8 cellular contexts compared by ENCODE assay signal in genomic region chr11:128551641-128552335, GRCh38. TPM values are rescaled to one million over a fixed set of nuclear protein-coding genes. Genes with fewer than 3 reads are reported as not detected.
A peak's percentile ranks its signal among the peaks of the same experiment; 100 is the strongest.
DNase-seq lines count a peak whose midpoint lies in the region; ATAC-seq and TF ChIP-seq lines count a peak whose summit lies in the region.

No MANE protein-coding gene starts in this region.

- H3K27ac ChIP-seq in esophagus muscularis mucosa (replicated peaks in 1 of 4), result peak overlapping the region in 3 of 4 donors; percentile 6 to 80 (median 66)
- no peak overlapping the region for H3K27ac ChIP-seq in A673 (ENCODE audit: low read depth, low read length, poor library complexity, severe bottlenecking)
- H3K27ac ChIP-seq in heart right ventricle, result peak overlapping the region in 4 of 10 donors; percentile 41 to 92 (median 76)

- peak; percentile 62 for ATAC-seq in GM18505 (IDR thresholded peaks at IDR 0.05; ENCODE audit: unreplicated experiment)
- peak; percentile 63 for ATAC-seq in GM21381 (IDR thresholded peaks at IDR 0.05; ENCODE audit: unreplicated experiment)
- ATAC-seq in HG03469 (IDR thresholded peaks at IDR 0.05; ENCODE audit: unreplicated experiment), result peak; percentile 56
- no peak for ATAC-seq in heart right ventricle

- TF ChIP-seq POLR2A in GM18505 (IDR thresholded peaks at IDR 0.05; ENCODE audit: borderline replicate concordance, extremely low read depth, insufficient read depth, insufficient read length), result no peak
- TF ChIP-seq POLR2A in esophagus muscularis mucosa (IDR thresholded peaks at IDR 0.05; ENCODE audit: low read depth), result no peak

- H3K36me3 ChIP-seq in esophagus muscularis mucosa (no peaks in the 10 kb centered on the region), A673 (ENCODE audit: insufficient read depth, low read length, poor library complexity, severe bottlenecking) (no peaks in the 10 kb centered on the region), heart right ventricle (no peaks in the 10 kb centered on the region)

- TF ChIP-seq CTCF in esophagus muscularis mucosa (IDR thresholded peaks at IDR 0.05) (no peak), A673 (conservative IDR thresholded peaks at IDR 0.05; ENCODE audit: low read depth, low read length) (no peak), heart right ventricle (IDR thresholded peaks at IDR 0.05) (no peak)

- WGBS in esophagus muscularis mucosa, result 88% methylated on average over 9 of the region's 9 CpGs
- 88 to 89% methylated on average over 9 of the region's 9 CpGs for WGBS in heart right ventricle, 2 donors

- POLR2A ChIA-PET in A673 (lab: Charles Lee; ENCODE audit: low non-redundant PET), result no interaction called here

- BruUV-seq in A673 (replicated peaks; lab: Mats Ljungman, UMichigan), result no TSS peak

- CTCF ChIA-PET in A673 (lab: Charles Lee), result no interaction called here

- no peak overlapping the region for H3K4me3 ChIP-seq in esophagus muscularis mucosa
- H3K4me3 ChIP-seq in A673 (ENCODE audit: low read depth, low read length, poor library complexity, severe bottlenecking), result no peak overlapping the region
- H3K4me3 ChIP-seq in heart right ventricle, result no peak overlapping the region

- H3K27me3 ChIP-seq in esophagus muscularis mucosa (peaks cover 0 to 5% (median 0%) of the 10 kb centered on the region in 4 donors), A673 (replicated peaks; ENCODE audit: insufficient read depth, low read depth, low read length, poor library complexity) (peaks cover 58% of the 10 kb centered on the region), heart right ventricle (no peaks in the 10 kb centered on the region)

- no peak for TF ChIP-seq EP300 in esophagus muscularis mucosa (IDR thresholded peaks at IDR 0.05)

- no peaks in the 10 kb centered on the region for H3K9me3 ChIP-seq in esophagus muscularis mucosa
- H3K9me3 ChIP-seq in A673 (ENCODE audit: low read depth, low read length, poor library complexity, severe bottlenecking), result no peaks in the 10 kb centered on the region
- H3K9me3 ChIP-seq in heart right ventricle, result no peaks in the 10 kb centered on the region

- DNase-seq in esophagus muscularis mucosa (ENCODE audit: extremely low spot score), result peak; percentile 88
- DNase-seq in A673 (ENCODE audit: low spot score), result no peak
- no peak for DNase-seq in NCI-H446 treated with DMSO at 0.1 percent for 48 hours (lab: John Stamatoyannopoulos, UW)
- no peak for DNase-seq in hepatic stellate cell (ENCODE audit: low spot score)
- DNase-seq in heart right ventricle, result no peak

- H3K4me1 ChIP-seq in esophagus muscularis mucosa, result peaks cover 34 to 47% (median 43%) of the 10 kb centered on the region in 4 donors
- no peaks in the 10 kb centered on the region for H3K4me1 ChIP-seq in A673 (ENCODE audit: insufficient read depth, low read length, poor library complexity, severe bottlenecking)
- H3K4me1 ChIP-seq in heart right ventricle, result peaks cover 3 to 88% (median 68%) of the 10 kb centered on the region in 9 donors

- intact Hi-C loops in esophagus muscularis mucosa (cut with DNase I) (no loop called here), A673 (cut with micrococcal nuclease; ENCODE audit: unreplicated experiment) (no loop called here), heart right ventricle (cut with DNase I) (loop anchor here in 6 of 10 donors (5.0 to 10.0 kb wide), 5 partner anchors 76 to 379 kb away; no protein-coding TSS in a partner anchor)

RNA-seq across cellular contexts. Expression of gene ETS1, which starts 35.6 kb away (rescaled TPM):
- total RNA-seq in esophagus muscularis mucosa (10 to 100 TPM; 39.5 to 74.4 (median 59.7) TPM), A673 (2021) (3.7 and 4.1 TPM in 2 replicates), heart right ventricle (10 to 100 TPM; 33.1 to 93.4 (median 53.2) TPM)
- polyA plus RNA-seq in heart right ventricle, result 10 to 100 TPM; 21.3 to 21.4 TPM

Comparison
In these comparisons a context has a peak if more than half of its experiments do, and no peak if none do; other contexts are left out.
1. ATAC-seq: peak in GM18505 (single experiment), GM21381 (single experiment) and HG03469 (single experiment); none in heart right ventricle (0 of 8).
2. intact Hi-C loops: an anchor here in heart right ventricle (5.0 to 10.0 kb wide); none called in esophagus muscularis mucosa and A673.